ENCODE assay signal across 16 cellular contexts in the genomic region with DNA sequence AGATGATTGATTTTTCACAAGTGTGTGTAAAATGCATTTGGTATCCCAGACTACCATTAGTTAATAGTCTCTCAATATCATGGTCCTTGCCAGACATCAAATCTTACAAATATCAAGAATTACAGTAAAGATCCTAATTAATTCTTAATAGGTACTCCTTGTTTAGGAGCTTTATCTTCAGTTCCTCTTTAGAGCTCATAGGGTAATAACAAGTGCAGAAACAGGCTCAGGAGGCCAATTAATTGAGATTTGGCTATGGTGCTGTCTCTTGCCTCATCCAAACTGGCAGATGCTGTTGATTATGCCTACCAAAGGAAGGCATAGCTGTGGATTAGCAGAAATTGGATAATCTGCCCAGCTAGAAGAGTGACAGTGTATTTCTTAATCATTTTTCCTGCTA.
"Had no signal": no experiment of that assay in that cellular context is flagged by ENCODE, and none has a peak within 500 bp of the region (broad histone marks: within the 10 kb centered on the region; RNA-seq: fewer than 3 reads in every experiment).

No MANE protein-coding gene starts in this region.

- DNase-seq: activated naive CD4-positive, alpha-beta T cell treated with anti-CD3 and anti-CD28 coated beads, Interleukin-2, amount 50 U/mL, for 16 hours; activated T-cell treated with anti-CD3 and anti-CD28 coated beads for 4 hours; adrenal gland; effector CD4-positive, alpha-beta T cell; hippocampal formation; mammary epithelial cell; naive thymus-derived CD4-positive, alpha-beta T cell; pancreas; stimulated activated CD4-positive, alpha-beta T cell treated with anti-CD3 and anti-CD28 coated beads, Interleukin-1b, Interleukin-23, amount 100 ng/mL, for 48 hours; stomach; testis; upper lobe of right lung had no signal

- H3K27ac ChIP-seq: adrenal gland, cardiac muscle cell, esophagus muscularis mucosa, pancreas, stomach, testis, upper lobe of right lung had no signal

- H3K4me1 ChIP-seq: adrenal gland, testis, upper lobe of right lung had no signal

- ATAC-seq: activated T-helper 17 cell treated with anti-CD3 and anti-CD28 coated beads, Interleukin-2, amount 50 U/mL, for 72 hours; left lobe of liver; naive thymus-derived CD4-positive, alpha-beta T cell; upper lobe of right lung had no signal

- H3K9me3 ChIP-seq: adrenal gland, esophagus muscularis mucosa, pancreas, stomach, testis, upper lobe of right lung had no signal

- H3K27me3 ChIP-seq: adrenal gland, cardiac muscle cell, esophagus muscularis mucosa, pancreas, stomach, testis, upper lobe of right lung had no signal

- H3K4me3 ChIP-seq: adrenal gland, cardiac muscle cell, esophagus muscularis mucosa, pancreas, stomach, testis, upper lobe of right lung had no signal

- H3K36me3 ChIP-seq: adrenal gland, esophagus muscularis mucosa, pancreas, upper lobe of right lung had no signal
